Comparison of ENCODE assay signal across 10 cellular contexts in genomic region chr11:12164061-12165014, GRCh38. TPM values are rescaled to one million over a fixed set of nuclear protein-coding genes. Genes with fewer than 3 reads are reported as not detected.
DNase-seq lines count a peak whose midpoint lies in the region; ATAC-seq, FAIRE-seq and TF ChIP-seq lines count a peak whose summit lies in the region.
"Had no signal": no experiment of that assay in that cellular context is flagged by ENCODE, and none has a peak within 500 bp of the region (broad histone marks: within the 10 kb centered on the region; RNA-seq: fewer than 3 reads in every experiment).

No MANE protein-coding gene starts in this region.

- no peak for FAIRE-seq in K562 (lab: Jason Lieb, UNC)
- FAIRE-seq: GM18507 had no signal

- no peak overlapping the region for H3K27ac ChIP-seq in K562 (ENCODE audit: extremely low read depth, low read depth, low read length)

- peak; percentile 86 for DNase-seq in BJ (ENCODE audit: low read depth)
- no peak for DNase-seq in K562 (ENCODE audit: extremely low read depth in 1 of 4, low spot score in 3 of 4)
- DNase-seq in mucosa of descending colon = peak in 1 of 3 donors; percentile 50
- no peak for DNase-seq in SK-N-DZ (ENCODE audit: low spot score)
- DNase-seq in GOT3 (lab: John Stamatoyannopoulos, UW) = no peak
- DNase-seq: stimulated activated CD4-positive, alpha-beta T cell treated with anti-CD3 and anti-CD28 coated beads, Interleukin-4, amount 100 ng/mL, for 1 hour had no signal

- intact Hi-C loops in K562 (cut with micrococcal nuclease) = loop anchor here (5.0 kb wide), 1 partner anchor 38 kb away; no protein-coding TSS in a partner anchor
- intact Hi-C loops in mucosa of descending colon (cut with DNase I, micrococcal nuclease) = no loop called here

- no peak for TF ChIP-seq POLR2A in K562 (conservative IDR thresholded peaks at IDR 0.05)

- in situ Hi-C loops in K562 (cut with MboI) = no loop called here

- TF ChIP-seq EP300 in K562 (IDR thresholded peaks at IDR 0.05; ENCODE audit: low read length) = no peak

- H3K27me3 ChIP-seq in BJ (ENCODE audit: control insufficient read depth, insufficient read depth, low read length) = no peaks in the 10 kb centered on the region
- no peaks in the 10 kb centered on the region for H3K27me3 ChIP-seq in K562 (ENCODE audit: control insufficient read depth in 2 of 2, insufficient read depth in 2 of 2, low read length in 2 of 2)

- CTCF ChIA-PET in BJ (lab: Yijun Ruan, JAX) (interaction anchor here (0.6 to 2.2 kb wide), 8 partner anchors 10 to 117 kb away, joined by 3 to 7 read pairs (median 4); no protein-coding TSS in a partner anchor), K562 (lab: Yijun Ruan, JAX; ENCODE audit: low intra/inter-chr PET ratio) (no interaction called here)

- 42% methylated on average over 8 of the region's 9 CpGs for WGBS in K562 (ENCODE audit: insufficient coverage, low coverage, missing lambda C conversion rate)

- no peak for TF ChIP-seq CTCF in BJ (IDR thresholded peaks at IDR 0.05; ENCODE audit: insufficient read depth, low read depth, low read length)
- no peak for TF ChIP-seq CTCF in K562 (IDR thresholded peaks at IDR 0.05 in 2 of 3, conservative IDR thresholded peaks at IDR 0.05 in 1 of 3; ENCODE audit: insufficient read depth in 2 of 3, low read depth in 1 of 3, low read length in 3 of 3)
- no peak for TF ChIP-seq CTCF in mucosa of descending colon (IDR thresholded peaks at IDR 0.05)

- peak overlapping the region in 1 of 2 experiments; percentile 21; a peak in 1 of 4 replicates for H3K9ac ChIP-seq in K562 (ENCODE audit: insufficient read depth in 1 of 2, low read depth in 2 of 2, low read length in 2 of 2)

- no peaks in the 10 kb centered on the region; the same call in 2 of the 3 replicates for H3K79me2 ChIP-seq in K562 (ENCODE audit: control insufficient read depth, insufficient read depth, low read length)

- H3K9me3 ChIP-seq in K562 (replicated peaks; ENCODE audit: control insufficient read depth, insufficient read depth, low read depth, low read length) = no peaks in the 10 kb centered on the region
- H3K9me3 ChIP-seq in mucosa of descending colon = no peaks in the 10 kb centered on the region

- no peak overlapping the region for H3K4me2 ChIP-seq in K562 (ENCODE audit: insufficient read depth, low read length)

- H3K36me3 ChIP-seq in BJ (ENCODE audit: control insufficient read depth, insufficient read depth, low read length) (peaks cover 3% of the 10 kb centered on the region), K562 (ENCODE audit: control insufficient read depth, insufficient read depth, low read length) (peaks cover 38% of the 10 kb centered on the region), mucosa of descending colon (ENCODE audit: low read depth) (no peaks in the 10 kb centered on the region)

- H3K4me1 ChIP-seq in K562 (replicated peaks in 1 of 2; ENCODE audit: control insufficient read depth in 2 of 2, insufficient read depth in 2 of 2, low read length in 2 of 2) (peaks cover 37 to 47% of the 10 kb centered on the region in 2 experiments), mucosa of descending colon (ENCODE audit: low read depth) (peaks cover 73% of the 10 kb centered on the region)

- POLR2A ChIA-PET in BJ (lab: Charles Lee) (interaction anchor here (0.5 to 1.1 kb wide), 5 partner anchors 14 to 89 kb away, joined by 3 to 7 read pairs (median 3); no protein-coding TSS in a partner anchor), K562 (lab: Yijun Ruan, JAX) (interaction anchor here (0.6 to 2.4 kb wide), 4 partner anchors 8 to 117 kb away, joined by 3 to 7 read pairs (median 4); no protein-coding TSS in a partner anchor)

- TF ChIP-seq RAD21 in K562 (CRISPR knock-in tag; conservative IDR thresholded peaks at IDR 0.05 in 1 of 2, IDR thresholded peaks at IDR 0.05 in 1 of 2) = no peak

- H2AFZ ChIP-seq in K562 (ENCODE audit: low read depth, low read length) = no peak overlapping the region

- H4K20me1 ChIP-seq in K562 (replicated peaks; ENCODE audit: control insufficient read depth, insufficient read depth, low read length) = no peaks in the 10 kb centered on the region

- ATAC-seq in HG03135 (IDR thresholded peaks at IDR 0.05; ENCODE audit: unreplicated experiment) (peak; percentile 47), K562 (no peak), mucosa of descending colon (peak; percentile 49), GM18520 (IDR thresholded peaks at IDR 0.05; ENCODE audit: unreplicated experiment) (no peak), HG02970 (IDR thresholded peaks at IDR 0.05; ENCODE audit: low FRiP score, unreplicated experiment) (no peak)

- H3K9me1 ChIP-seq in K562 (ENCODE audit: control insufficient read depth, insufficient read depth, low read length) = no peaks in the 10 kb centered on the region

- BruUV-seq in K562 (replicated peaks; lab: Mats Ljungman, UMichigan) = no TSS peak

- H3K4me3 ChIP-seq in BJ (ENCODE audit: low read depth, low read length) = no peak overlapping the region
- no peak overlapping the region for H3K4me3 ChIP-seq in K562
- H3K4me3 ChIP-seq in mucosa of descending colon = no peak overlapping the region

TF ChIP-seq in K562, 482 proteins besides CTCF, POLR2A, EP300 and RAD21 (continues in another document):
- TF ChIP-seq NFYB (IDR thresholded peaks at IDR 0.05; ENCODE audit: extremely low read depth, insufficient read length) = peak; percentile 9
- TF ChIP-seq L3MBTL2 (IDR thresholded peaks at IDR 0.05) = 0 out of 2 replicates have a peak, but pooled peaks have one; percentile 17
- TF ChIP-seq MEIS2 (IDR thresholded peaks at IDR 0.05; ENCODE audit: partially characterized antibody) = peak; percentile 79
- peak in 1 of 2 experiments; percentile 23; a peak in 1 of 4 replicates for TF ChIP-seq RCOR1 (IDR thresholded peaks at IDR 0.05; ENCODE audit: borderline replicate concordance in 1 of 2, low read depth in 2 of 2, low read length in 2 of 2)
- no peak for TF ChIP-seq ZNF347 (CRISPR knock-in tag; IDR thresholded peaks at IDR 0.05; ENCODE audit: low read depth)
- TF ChIP-seq PKNOX1 (IDR thresholded peaks at IDR 0.05) = peak; percentile 96
- no peak for TF ChIP-seq CBX5 (IDR thresholded peaks at IDR 0.05; ENCODE audit: borderline replicate concordance, low read depth)
- 0 out of 2 replicates have a peak, but pooled peaks have one; percentile 18 for TF ChIP-seq TFE3 (CRISPR knock-in tag; IDR thresholded peaks at IDR 0.05)
- TF ChIP-seq C11orf30 (IDR thresholded peaks at IDR 0.05; ENCODE audit: low read depth) = no peak

RNA-seq across cellular contexts. Expression of gene MICAL2, which starts 53.9 kb away (rescaled TPM):
- polyA plus RNA-seq in BJ (2011; rRNA removed) = 114 and 135 TPM in 2 replicates
- polyA minus RNA-seq in BJ (2011; rRNA and poly(A)+ RNA removed) = 200 and 221 TPM in 2 replicates
- 173 and 222 TPM in 2 replicates for total RNA-seq in K562 (2011; cell fraction: chromatin; rRNA removed; ENCODE audit: low replicate concordance)
- total RNA-seq in K562 (2011; cell fraction: nucleolus; rRNA removed) = 77.0 and 99.7 TPM in 2 replicates
- total RNA-seq in K562 (2011; cell fraction: nucleoplasm; rRNA removed) = 107 and 133 TPM in 2 replicates
- total RNA-seq in K562 (2014; rRNA removed) = 33.6 and 42.7 TPM in 2 replicates
- total RNA-seq in K562 (2014; rRNA removed; fragmentation: Illumina TruSeq; extraction: Trizol) = 35.0 and 36.8 TPM in 2 replicates
- total RNA-seq in K562 (2015; rRNA removed; fragmentation: Illumina TruSeq; extraction: Trizol) = 22.9 and 23.7 TPM in 2 replicates
- total RNA-seq in K562 (2021) = 63.5 and 64.2 TPM in 2 replicates
- 38.1 and 47.3 TPM in 2 replicates for polyA plus RNA-seq in K562 (2011; rRNA removed)
- 28.3 and 36.5 TPM in 2 replicates for polyA plus RNA-seq in K562 (2011; cell fraction: cytosol; rRNA removed)
- polyA plus RNA-seq in K562 (2011; cell fraction: nucleus; rRNA removed) = 46.0 and 76.1 TPM in 2 replicates
- polyA plus RNA-seq in K562 (2012) = 31.7 and 42.8 TPM in 2 replicates
- polyA plus RNA-seq in K562 (2014; fragmentation: Illumina TruSeq; extraction: Trizol) = 40.3 and 43.0 TPM in 2 replicates
- polyA plus RNA-seq in K562 (2014; fragmentation: Nextera tagmentation; extraction: Ambion mirVana) = 1 to 10 TPM; 4.7 to 5.9 TPM
- 23.3 and 24.0 TPM in 2 replicates for polyA plus RNA-seq in K562 (2014; rRNA removed)
- 82.4 and 92.6 TPM in 2 replicates for polyA minus RNA-seq in K562 (2011; rRNA and poly(A)+ RNA removed)
- 47.4 and 54.4 TPM in 2 replicates for polyA minus RNA-seq in K562 (2011; cell fraction: cytosol; rRNA and poly(A)+ RNA removed)
- 66.9 and 104 TPM in 2 replicates for polyA minus RNA-seq in K562 (2011; cell fraction: nucleus; rRNA and poly(A)+ RNA removed)
- total RNA-seq in mucosa of descending colon = 100 to 1,000 TPM; 263 to 384 (median 312) TPM
- 1.8 and 2.1 TPM in 2 replicates for polyA plus RNA-seq in SK-N-DZ (2014; cell fraction: cytosol; rRNA removed)
- 1.2 and 3.2 TPM in 2 replicates for polyA plus RNA-seq in SK-N-DZ (2014; cell fraction: nucleus; rRNA removed)

Comparison
In these comparisons a context has a peak if more than half of its experiments do, and no peak if none do; other contexts are left out.
1. ATAC-seq: peak in HG03135 (single experiment) and mucosa of descending colon (single experiment); none in K562 (single experiment), GM18520 (single experiment) and HG02970 (single experiment).